In the genomic region with DNA sequence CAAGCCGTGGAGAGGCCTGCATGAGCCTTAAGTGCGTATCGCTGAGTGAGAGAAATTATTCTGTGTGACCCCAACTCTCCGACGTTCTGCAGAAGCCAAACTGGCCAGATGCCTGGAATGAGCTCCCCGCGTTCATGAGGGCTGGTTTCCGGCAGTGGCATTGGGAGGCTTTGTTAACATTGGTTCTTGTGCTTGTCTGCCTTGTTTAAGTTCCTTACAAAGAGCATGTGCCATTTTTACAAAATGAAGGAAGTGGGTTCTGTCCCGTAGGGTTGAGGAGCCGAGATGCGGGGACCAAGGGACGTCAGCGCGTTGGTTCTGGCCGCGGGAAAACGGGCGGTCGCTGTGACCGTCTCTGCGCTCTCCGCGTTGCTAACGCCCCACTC, we compare ENCODE assay signal across 11 cellular contexts. TPM values are rescaled to one million over a fixed set of nuclear protein-coding genes. Genes with fewer than 3 reads are reported as not detected.
A peak's percentile ranks its signal among the peaks of the same experiment; 100 is the strongest.
DNase-seq lines count a peak whose midpoint lies in the region; ATAC-seq and TF ChIP-seq lines count a peak whose summit lies in the region.
"Had no signal": no experiment of that assay in that cellular context is flagged by ENCODE, and none has a peak within 500 bp of the region (broad histone marks: within the 10 kb centered on the region; RNA-seq: fewer than 3 reads in every experiment).

No MANE protein-coding gene starts in this region.

- TF ChIP-seq CTCF in fibroblast of pulmonary artery (IDR thresholded peaks at IDR 0.05; ENCODE audit: low read length, missing control alignments) (no peak), testis (IDR thresholded peaks at IDR 0.05) (no peak)

- peak overlapping the region; percentile 74 for H3K9ac ChIP-seq in adipocyte (ENCODE audit: low read length)

- ATAC-seq in GM18519 (IDR thresholded peaks at IDR 0.05; ENCODE audit: low FRiP score, unreplicated experiment): no peak
- ATAC-seq: naive thymus-derived CD8-positive, alpha-beta T cell; Panc1 had no signal

- H3K27me3 ChIP-seq in adipocyte (replicated peaks; ENCODE audit: control insufficient read depth, insufficient read depth, low read length) (no peaks in the 10 kb centered on the region), testis (no peaks in the 10 kb centered on the region)

- 31 to 33% methylated on average over 23 to 24 of the region's 24 CpGs for WGBS in mesodermal cell (ENCODE audit: insufficient coverage in 2 of 2), 2 experiments
- WGBS in testis, 2 donors: 5 to 48% methylated on average over 17 to 24 of the region's 24 CpGs

- no peak for DNase-seq in adipocyte (ENCODE audit: low read depth)
- DNase-seq in fibroblast of pulmonary artery (ENCODE audit: low read depth): peak; percentile 24
- no peak for DNase-seq in testis
- no peak for DNase-seq in NCI-H2029 (lab: John Stamatoyannopoulos, UW)
- DNase-seq in activated gamma-delta T cell (lab: John Stamatoyannopoulos, UW): no peak
- no peak for DNase-seq in activated effector memory CD4-positive, alpha-beta T cell treated with anti-CD3 and anti-CD28 coated beads, Interleukin-2, amount 50 U/mL, for 16 hours
- DNase-seq: activated naive CD8-positive, alpha-beta T cell treated with anti-CD3 and anti-CD28 coated beads, Interleukin-2, amount 10 ng/mL, durations not matched to agents 7 days and 5 days had no signal

- H3K27ac ChIP-seq in mesodermal cell (ENCODE audit: low read depth, low read length, severe bottlenecking): peak overlapping the region; percentile 30
- peak overlapping the region in 1 of 2 donors; percentile 59 for H3K27ac ChIP-seq in testis

- H3K36me3 ChIP-seq in adipocyte (ENCODE audit: control insufficient read depth, insufficient read depth, low read length, severe bottlenecking) (peaks cover 15% of the 10 kb centered on the region), mesodermal cell (ENCODE audit: control insufficient read depth, insufficient read depth, low read length) (peaks cover 51% of the 10 kb centered on the region), testis (ENCODE audit: low read depth, missing control alignments) (no peaks in the 10 kb centered on the region)

- peaks cover 4% of the 10 kb centered on the region for H3K4me1 ChIP-seq in adipocyte (ENCODE audit: control insufficient read depth, insufficient read depth, low read length)
- H3K4me1 ChIP-seq in mesodermal cell (ENCODE audit: control insufficient read depth, insufficient read depth, low read length, poor library complexity, severe bottlenecking): peaks cover 3% of the 10 kb centered on the region
- H3K4me1 ChIP-seq in testis: peaks cover 6% of the 10 kb centered on the region

- H3K9me3 ChIP-seq in adipocyte (ENCODE audit: control insufficient read depth, low read length) (no peaks in the 10 kb centered on the region), mesodermal cell (ENCODE audit: control insufficient read depth, low read length) (no peaks in the 10 kb centered on the region), testis (no peaks in the 10 kb centered on the region)

- intact Hi-C loops in testis (cut with DNase I; ENCODE audit: low total_unique reads): no loop called here

- no peak for TF ChIP-seq POLR2A in testis (IDR thresholded peaks at IDR 0.05)

- peak overlapping the region; percentile 52 for H3K4me3 ChIP-seq in adipocyte (ENCODE audit: low read length)
- peak overlapping the region; percentile 2 for H3K4me3 ChIP-seq in fibroblast of pulmonary artery (replicated peaks; ENCODE audit: low read depth, low read length)
- H3K4me3 ChIP-seq in mesodermal cell (ENCODE audit: extremely low read depth, insufficient read depth, low read length, poor library complexity, severe bottlenecking): peak overlapping the region; percentile 3
- H3K4me3 ChIP-seq in testis: peak overlapping the region; percentile 34 to 53

RNA-seq across cellular contexts. Expression of a gene that starts 13.2 kb away (rescaled TPM):
- polyA plus RNA-seq in mesodermal cell (2013, experiment 1 of 2): 153 TPM
- polyA plus RNA-seq in mesodermal cell (2013, experiment 2 of 2): 143 TPM
- total RNA-seq in testis: 100 to 1,000 TPM in 1 of 2 donors, 10 to 100 TPM in 1; 95.1 to 103 TPM
- polyA plus RNA-seq in testis (ENCODE audit: insufficient read depth, low read depth, low replicate concordance): 69.1 TPM

RNA-seq across cellular contexts. Expression of a gene that starts 21.3 kb away (rescaled TPM):
- polyA plus RNA-seq in mesodermal cell (2013, experiment 1 of 2): 4.0 TPM
- polyA plus RNA-seq in mesodermal cell (2013, experiment 2 of 2): 3.3 TPM
- total RNA-seq in testis: 10 to 100 TPM; 13.1 to 24.6 TPM
- 4.0 TPM for polyA plus RNA-seq in testis (ENCODE audit: insufficient read depth, low read depth, low replicate concordance)

RNA-seq across cellular contexts. Expression of a gene that starts 24.8 kb away (rescaled TPM):
- 27.3 TPM for polyA plus RNA-seq in mesodermal cell (2013, experiment 1 of 2)
- polyA plus RNA-seq in mesodermal cell (2013, experiment 2 of 2): 34.1 TPM
- total RNA-seq in testis: 10 to 100 TPM; 41.1 to 59.8 TPM
- 37.8 TPM for polyA plus RNA-seq in testis (ENCODE audit: insufficient read depth, low read depth, low replicate concordance)

RNA-seq across cellular contexts. Expression of a gene that starts 28.3 kb away (rescaled TPM):
- 189 TPM for polyA plus RNA-seq in mesodermal cell (2013, experiment 1 of 2)
- polyA plus RNA-seq in mesodermal cell (2013, experiment 2 of 2): 175 TPM
- total RNA-seq in testis: 100 to 1,000 TPM; 134 to 146 TPM
- polyA plus RNA-seq in testis (ENCODE audit: insufficient read depth, low read depth, low replicate concordance): 146 TPM

RNA-seq across cellular contexts. Expression of a gene that starts 29.8 kb away (rescaled TPM):
- 103 TPM for polyA plus RNA-seq in mesodermal cell (2013, experiment 1 of 2)
- polyA plus RNA-seq in mesodermal cell (2013, experiment 2 of 2): 109 TPM
- total RNA-seq in testis: 100 to 1,000 TPM; 108 to 127 TPM
- polyA plus RNA-seq in testis (ENCODE audit: insufficient read depth, low read depth, low replicate concordance): 80.4 TPM

Comparison
In these comparisons a context has a peak if more than half of its experiments do, and no peak if none do; other contexts are left out.
1. H3K4me3 ChIP-seq: peak in every context shown above with its lines; median percentile 52 in adipocyte; 44 in testis; 3 in mesodermal cell; 2 in fibroblast of pulmonary artery.